Comparison of ENCODE assay signal across 35 cellular contexts in the genomic region with DNA sequence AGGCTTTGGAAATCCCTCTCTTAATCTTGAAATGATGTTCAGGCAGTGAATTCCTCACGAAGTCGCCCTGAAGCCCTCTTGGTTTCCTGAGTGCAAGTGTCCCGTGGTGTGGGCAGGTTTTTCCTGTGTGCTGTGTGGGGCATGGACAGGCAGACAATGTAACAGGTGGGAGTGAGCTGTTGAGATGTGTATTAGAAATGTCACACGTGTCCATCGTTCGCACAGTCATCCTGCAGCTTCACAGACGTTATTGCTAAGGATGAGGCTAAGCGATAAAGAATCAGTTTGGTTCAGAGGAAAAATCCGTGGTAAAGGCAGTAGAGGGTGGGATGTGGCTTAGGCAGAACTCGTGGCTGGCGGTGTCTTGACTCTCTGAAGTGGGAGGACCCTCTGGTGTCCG.
"Had no signal": no experiment of that assay in that cellular context is flagged by ENCODE, and none has a peak within 500 bp of the region (broad histone marks: within the 10 kb centered on the region; RNA-seq: fewer than 3 reads in every experiment).

No MANE protein-coding gene starts in this region.

- H3K27ac ChIP-seq: brain microvascular endothelial cell, cardiac muscle cell, PC-9, VCaP had no signal

- ATAC-seq: Right ventricle myocardium inferior, SK-N-SH treated with all-trans-retinoic acid at 6 μM for 48 hours had no signal

- DNase-seq: activated CD4-positive, alpha-beta memory T cell treated with anti-CD3 and anti-CD28 coated beads, Interleukin-2, amount 10 ng/mL, durations not matched to agents 7 days and 5 days; activated CD4-positive, alpha-beta T cell treated with anti-CD3 and anti-CD28 coated beads for 1 hour; activated CD4-positive, alpha-beta T cell treated with anti-CD3 and anti-CD28 coated beads for 48 hours; activated CD4-positive, CD25-positive, alpha-beta regulatory T cell; activated effector memory CD4-positive, alpha-beta T cell treated with Interleukin-2 at 50 U/mL for 16 hours; activated naive CD4-positive, alpha-beta T cell treated with anti-CD3 and anti-CD28 coated beads, Interleukin-2, amount 50 U/mL, for 16 hours; activated naive CD8-positive, alpha-beta T cell treated with anti-CD3 and anti-CD28 coated beads for 36 hours; activated T-cell treated with anti-CD3 and anti-CD28 coated beads, Interleukin-2, amount 50 U/mL, for 48 hours; amniotic stem cell; aorta; brain microvascular endothelial cell; MM.1S; MV-4-11; NCI-H1092; NCI-H1417; NCI-H146; NCI-H187; NCI-H2029 treated with DMSO at 0.1 percent for 48 hours; NCI-H2107; NCI-H2171; NCI-H510A; NCI-H526; NCI-H748 treated with DMSO at 0.1 percent for 48 hours; NK-92 treated with Interleukin-12 subunit alpha and Interleukin-12 subunit beta, amount 100 ng/mL, for 24 hours; PC-9; SIG-M5; T-helper 1 cell; T-helper 2 cell; T-helper 9 cell had no signal

- H3K4me3 Mint-ChIP-seq: activated CD4-positive, alpha-beta memory T cell treated with anti-CD3 and anti-CD28 coated beads, Interleukin-2, amount 10 ng/mL, durations not matched to agents 7 days and 5 days; activated naive CD8-positive, alpha-beta T cell treated with anti-CD3 and anti-CD28 coated beads for 36 hours; central memory CD8-positive, alpha-beta T cell had no signal

- H3K9me3 Mint-ChIP-seq: activated CD4-positive, alpha-beta memory T cell treated with anti-CD3 and anti-CD28 coated beads, Interleukin-2, amount 10 ng/mL, durations not matched to agents 7 days and 5 days; activated naive CD8-positive, alpha-beta T cell treated with anti-CD3 and anti-CD28 coated beads for 36 hours; central memory CD8-positive, alpha-beta T cell had no signal

- H3K27me3 ChIP-seq: brain microvascular endothelial cell, cardiac muscle cell had no signal

- H3K27ac Mint-ChIP-seq: activated CD4-positive, alpha-beta memory T cell treated with anti-CD3 and anti-CD28 coated beads, Interleukin-2, amount 10 ng/mL, durations not matched to agents 7 days and 5 days; activated naive CD8-positive, alpha-beta T cell treated with anti-CD3 and anti-CD28 coated beads for 36 hours had no signal

- H2AFZ ChIP-seq: PC-9 had no signal

- FAIRE-seq: RCC 7860 had no signal

- H3K27me3 Mint-ChIP-seq: activated CD4-positive, alpha-beta memory T cell treated with anti-CD3 and anti-CD28 coated beads, Interleukin-2, amount 10 ng/mL, durations not matched to agents 7 days and 5 days; activated naive CD8-positive, alpha-beta T cell treated with anti-CD3 and anti-CD28 coated beads for 36 hours; central memory CD8-positive, alpha-beta T cell had no signal

- H3K4me3 ChIP-seq: cardiac muscle cell, PC-9 had no signal

- H3K4me2 ChIP-seq: PC-9 had no signal

- H3K4me1 Mint-ChIP-seq: activated CD4-positive, alpha-beta memory T cell treated with anti-CD3 and anti-CD28 coated beads, Interleukin-2, amount 10 ng/mL, durations not matched to agents 7 days and 5 days; activated naive CD8-positive, alpha-beta T cell treated with anti-CD3 and anti-CD28 coated beads for 36 hours; central memory CD8-positive, alpha-beta T cell had no signal
